ENCODE assay signal across 8 cellular contexts in the genomic region with DNA sequence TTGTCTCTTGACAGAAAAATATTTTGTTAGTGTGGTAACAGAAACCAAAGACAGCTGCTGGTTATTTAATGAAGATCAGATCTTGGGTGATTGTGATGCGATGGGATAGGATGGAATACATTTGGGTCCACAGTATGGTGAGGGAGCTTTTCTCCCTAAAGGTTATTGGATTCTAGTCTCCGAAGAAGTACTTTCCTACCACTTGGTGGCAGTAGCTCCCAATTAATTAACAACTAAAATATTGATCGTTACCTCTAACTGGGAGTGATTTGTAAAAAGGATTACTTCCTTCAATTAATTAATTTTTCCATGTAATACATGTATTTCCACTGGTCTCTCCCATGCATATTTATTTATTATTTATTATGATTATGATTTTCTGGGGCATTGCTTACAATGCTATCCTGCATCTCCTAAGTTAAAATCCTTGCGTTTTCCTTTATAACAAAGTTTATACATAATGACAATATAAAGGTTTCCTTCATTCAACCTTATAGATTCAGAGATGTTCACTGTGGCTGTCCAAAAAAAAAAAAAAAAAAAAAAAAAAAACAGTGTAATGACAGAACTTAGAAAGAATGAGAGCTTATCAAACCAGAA. TPM values are rescaled to one million over a fixed set of nuclear protein-coding genes. Genes with fewer than 3 reads are reported as not detected.
A peak's percentile ranks its signal among the peaks of the same experiment; 100 is the strongest.
DNase-seq lines count a peak whose midpoint lies in the region; ATAC-seq and TF ChIP-seq lines count a peak whose summit lies in the region.

No MANE protein-coding gene starts in this region.

- H3K36me3 Mint-ChIP-seq in endodermal cell (ENCODE audit: low read depth) (no peaks in the 10 kb centered on the region), progenitor cell of endocrine pancreas (ENCODE audit: insufficient read depth) (no peaks in the 10 kb centered on the region)

- H3K27me3 Mint-ChIP-seq in endodermal cell (ENCODE audit: insufficient read depth) (no peaks in the 10 kb centered on the region), progenitor cell of endocrine pancreas (no peaks in the 10 kb centered on the region)

- H3K4me1 ChIP-seq in NT2/D1 (ENCODE audit: insufficient read depth, insufficient read length), result no peaks in the 10 kb centered on the region
- H3K4me1 ChIP-seq in endodermal cell (ENCODE audit: control insufficient read depth, insufficient read depth, low read length), result no peaks in the 10 kb centered on the region

- no peak overlapping the region for H3K27ac ChIP-seq in HL-60 (replicated peaks)
- H3K27ac ChIP-seq in endodermal cell (ENCODE audit: low read depth, low read length), result no peak overlapping the region

- WGBS in endodermal cell (ENCODE audit: insufficient coverage in 1 of 2, insufficient read length in 1 of 2), 2 experiments, result 70% methylated on average over 2 of the region's 4 CpGs; no CpG with 5 or more reads in 1 of the 2 experiments

- H3K4me3 Mint-ChIP-seq in endodermal cell, result no peak overlapping the region
- H3K4me3 Mint-ChIP-seq in progenitor cell of endocrine pancreas (ENCODE audit: low read depth), result no peak overlapping the region

- in situ Hi-C loops in G401 (cut with HindIII; ENCODE audit: low sequenced_read_pairs), result no loop called here

- TF ChIP-seq CTCF in HL-60 (IDR thresholded peaks at IDR 0.05; ENCODE audit: insufficient read depth, low read length), result peak; percentile 15
- TF ChIP-seq CTCF in endodermal cell (conservative IDR thresholded peaks at IDR 0.05), result peak; percentile 83
- peak; percentile 82 for TF ChIP-seq CTCF in progenitor cell of endocrine pancreas (IDR thresholded peaks at IDR 0.05; ENCODE audit: unreplicated experiment)

- H3K36me3 ChIP-seq in NT2/D1 (ENCODE audit: insufficient read depth, insufficient read length, low read length), result no peaks in the 10 kb centered on the region
- H3K36me3 ChIP-seq in endodermal cell (ENCODE audit: control insufficient read depth, insufficient read depth, low read length), result no peaks in the 10 kb centered on the region

- H3K9me3 ChIP-seq in NT2/D1 (ENCODE audit: insufficient read depth, low read length) (no peaks in the 10 kb centered on the region), endodermal cell (ENCODE audit: control insufficient read depth, low read length) (no peaks in the 10 kb centered on the region)

- no peak overlapping the region for H3K27ac Mint-ChIP-seq in endodermal cell
- no peak overlapping the region for H3K27ac Mint-ChIP-seq in progenitor cell of endocrine pancreas

- H3K9ac ChIP-seq in NT2/D1 (ENCODE audit: insufficient read length, low read depth) (no peak overlapping the region), endodermal cell (ENCODE audit: extremely low read depth, low read length, poor library complexity, severe bottlenecking) (no peak overlapping the region)

- DNase-seq in G401 (ENCODE audit: low spot score) (peak; percentile 19), HL-60 (ENCODE audit: low read depth in 1 of 2, low spot score in 1 of 2) (peak in 1 of 2 experiments; percentile 2), NT2/D1 (ENCODE audit: low read depth, low spot score) (peak; percentile 58), endodermal cell (no peak), progenitor cell of endocrine pancreas (ENCODE audit: low spot score, unreplicated experiment) (no peak), islet precursor cell (no peak)

- H3K4me3 ChIP-seq in HL-60 (replicated peaks; ENCODE audit: insufficient read depth, low read length), result no peak overlapping the region
- no peak overlapping the region for H3K4me3 ChIP-seq in NT2/D1 (ENCODE audit: insufficient read length, low read depth)
- H3K4me3 ChIP-seq in endodermal cell (ENCODE audit: low read length), result no peak overlapping the region

- no peaks in the 10 kb centered on the region for H3K4me1 Mint-ChIP-seq in endodermal cell
- H3K4me1 Mint-ChIP-seq in progenitor cell of endocrine pancreas (ENCODE audit: low read depth), result no peaks in the 10 kb centered on the region

- H3K9me3 Mint-ChIP-seq in endodermal cell, result no peaks in the 10 kb centered on the region
- no peaks in the 10 kb centered on the region for H3K9me3 Mint-ChIP-seq in progenitor cell of endocrine pancreas (ENCODE audit: low read depth)

- peaks cover 2% of the 10 kb centered on the region for H3K27me3 ChIP-seq in HL-60 (ENCODE audit: insufficient read depth, poor library complexity, severe bottlenecking)
- H3K27me3 ChIP-seq in NT2/D1 (ENCODE audit: insufficient read depth, insufficient read length), result no peaks in the 10 kb centered on the region
- no peaks in the 10 kb centered on the region for H3K27me3 ChIP-seq in endodermal cell (ENCODE audit: control insufficient read depth, insufficient read depth, low read length, poor library complexity, severe bottlenecking)

- ATAC-seq in HG03439 (IDR thresholded peaks at IDR 0.05; ENCODE audit: unreplicated experiment), result no peak
- no peak for ATAC-seq in GM19324 (IDR thresholded peaks at IDR 0.05; ENCODE audit: low FRiP score, unreplicated experiment)

RNA-seq across cellular contexts. Expression of a gene that starts 25.6 kb away (rescaled TPM):
- total RNA-seq in G401 (2014; rRNA removed; shearing (Covaris generic)), result not detected in 2 replicates
- total RNA-seq in endodermal cell (not detected), progenitor cell of endocrine pancreas (0.55 and 0.69 TPM in 2 replicates)
- 0.68 TPM for polyA plus RNA-seq in endodermal cell (2013, experiment 1 of 2)
- 0.41 TPM for polyA plus RNA-seq in endodermal cell (2013, experiment 2 of 2)

RNA-seq across cellular contexts. Expression of a gene that starts 39.0 kb away (rescaled TPM):
- total RNA-seq in G401 (2014; rRNA removed; shearing (Covaris generic)), result 18.4 and 25.4 TPM in 2 replicates
- total RNA-seq in endodermal cell (10 to 100 TPM; 15.2 to 19.0 TPM), progenitor cell of endocrine pancreas (11.1 and 14.1 TPM in 2 replicates)
- 15.2 TPM for polyA plus RNA-seq in endodermal cell (2013, experiment 1 of 2)
- 16.8 TPM for polyA plus RNA-seq in endodermal cell (2013, experiment 2 of 2)

Comparison
In these comparisons a context has a peak if more than half of its experiments do, and no peak if none do; other contexts are left out.
1. DNase-seq: peak in G401 (single experiment) and NT2/D1 (single experiment); none in endodermal cell (single experiment), progenitor cell of endocrine pancreas (single experiment) and islet precursor cell (single experiment).
2. CTCF ChIP-seq: peak in every context shown above with its lines; median percentile 83 in endodermal cell; 82 in progenitor cell of endocrine pancreas; 15 in HL-60.